In the genomic region with DNA sequence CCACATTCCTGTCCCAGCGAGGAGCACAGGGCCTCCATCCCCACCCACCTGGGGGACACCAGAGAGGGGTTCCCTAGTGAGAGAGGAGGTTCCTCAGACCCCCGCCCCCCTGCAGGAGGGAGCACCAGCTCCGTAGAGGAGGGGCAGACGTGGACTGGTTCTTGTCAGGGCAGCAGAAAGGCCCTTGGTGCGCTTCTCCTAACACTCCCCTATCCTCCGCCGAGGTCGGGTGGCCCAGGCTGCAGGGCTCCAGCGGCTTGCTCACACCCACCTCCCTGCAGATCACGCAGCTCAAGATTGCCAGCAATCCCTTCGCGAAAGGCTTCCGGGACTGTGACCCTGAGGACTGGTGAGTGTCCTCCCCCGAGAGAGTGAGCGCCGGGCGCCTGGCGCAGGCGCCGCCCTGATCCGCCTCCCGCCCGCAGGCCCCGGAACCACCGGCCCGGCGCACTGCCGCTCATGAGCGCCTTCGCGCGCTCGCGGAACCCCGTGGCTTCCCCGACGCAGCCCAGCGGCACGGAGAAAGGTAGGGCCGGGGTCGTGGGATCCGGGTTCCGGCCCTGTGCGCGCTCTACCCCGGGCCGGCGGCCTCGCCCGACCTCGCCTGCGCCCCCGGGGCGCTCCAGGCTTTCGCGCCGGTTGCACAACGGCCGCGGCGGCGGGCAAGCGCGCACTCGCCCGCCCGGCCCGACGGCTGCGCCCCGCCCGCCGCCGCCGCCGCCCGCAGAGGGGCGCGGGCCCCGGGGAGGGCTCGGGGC, we compare ENCODE assay signal across 10 cellular contexts. TPM values are rescaled to one million over a fixed set of nuclear protein-coding genes. Genes with fewer than 3 reads are reported as not detected.
DNase-seq lines count a peak whose midpoint lies in the region; TF ChIP-seq lines count a peak whose summit lies in the region.
"Had no signal": no experiment of that assay in that cellular context is flagged by ENCODE, and none has a peak within 500 bp of the region (broad histone marks: within the 10 kb centered on the region; RNA-seq: fewer than 3 reads in every experiment).

No MANE protein-coding gene starts in this region.

- TF ChIP-seq CTCF in GM10266 (IDR thresholded peaks at IDR 0.05; ENCODE audit: control insufficient read depth, insufficient read depth, low read depth, missing control alignments), result no peak
- TF ChIP-seq CTCF in endodermal cell (conservative IDR thresholded peaks at IDR 0.05), result no peak
- TF ChIP-seq CTCF in thyroid gland (IDR thresholded peaks at IDR 0.05), result no peak
- TF ChIP-seq CTCF in osteoblast (IDR thresholded peaks at IDR 0.05; ENCODE audit: extremely low read depth, low read depth, low read length), result no peak

- H3K4me3 ChIP-seq in endodermal cell (ENCODE audit: low read length) (no peak overlapping the region), trophoblast cell (ENCODE audit: low read depth, low read length) (peak overlapping the region; percentile 46), thyroid gland (replicated peaks in 1 of 3) (peak overlapping the region in 1 of 3 donors; percentile 17), osteoblast (ENCODE audit: insufficient read depth, low read length) (no peak overlapping the region)

- intact Hi-C loops in thyroid gland (cut with DNase I), result no loop called here

- no peak overlapping the region for H2BK120ac ChIP-seq in trophoblast cell (ENCODE audit: insufficient read depth, low read length, poor library complexity)

- peaks cover 88% of the 10 kb centered on the region for H3K27me3 Mint-ChIP-seq in endodermal cell (ENCODE audit: insufficient read depth)

- H2AFZ ChIP-seq in trophoblast cell (ENCODE audit: insufficient read depth, low read length, poor library complexity) (no peak overlapping the region), osteoblast (ENCODE audit: low read length) (no peak overlapping the region)

- H3K36me3 ChIP-seq in endodermal cell (ENCODE audit: control insufficient read depth, insufficient read depth, low read length) (no peaks in the 10 kb centered on the region), trophoblast cell (ENCODE audit: control insufficient read depth in 1 of 2, insufficient read depth in 2 of 2, low read length in 2 of 2) (no peaks in the 10 kb centered on the region), thyroid gland (no peaks in the 10 kb centered on the region), osteoblast (ENCODE audit: insufficient read depth, low read length) (no peaks in the 10 kb centered on the region)

- H3K4me3 Mint-ChIP-seq in endodermal cell, result peak overlapping the region; percentile 41

- H3K27ac Mint-ChIP-seq in endodermal cell, result no peak overlapping the region

- peaks cover 2% of the 10 kb centered on the region for H4K20me1 ChIP-seq in osteoblast (ENCODE audit: insufficient read depth, low read length)

- no peaks in the 10 kb centered on the region for H3K9me3 Mint-ChIP-seq in endodermal cell

- no peak overlapping the region for H3K23ac ChIP-seq in trophoblast cell (ENCODE audit: low read length)

- H3K4me1 Mint-ChIP-seq in endodermal cell, result peaks cover 1% of the 10 kb centered on the region

- no peak overlapping the region for H2BK5ac ChIP-seq in trophoblast cell (ENCODE audit: low read depth, low read length, poor library complexity)

- 5 to 12% methylated on average over 14 to 81 of the region's 81 CpGs for WGBS in endodermal cell (ENCODE audit: insufficient coverage in 1 of 2, insufficient read length in 1 of 2), 2 experiments
- no CpG with 5 or more reads among the region's 81 CpGs for WGBS in trophoblast cell (ENCODE audit: extremely low coverage, insufficient coverage, insufficient read length)
- 21 to 30% methylated on average over 16 to 22 of the region's 81 CpGs for WGBS in thyroid gland, 2 donors

- no peak overlapping the region for H3K4ac ChIP-seq in trophoblast cell (ENCODE audit: low read depth, low read length)

- H3K4me2 ChIP-seq in trophoblast cell (ENCODE audit: low read length), result peak overlapping the region; percentile 56
- no peak overlapping the region for H3K4me2 ChIP-seq in osteoblast (ENCODE audit: insufficient read depth, low read length)

- H3K9me3 ChIP-seq in endodermal cell (ENCODE audit: control insufficient read depth, low read length) (no peaks in the 10 kb centered on the region), trophoblast cell (ENCODE audit: insufficient read depth, low read depth, low read length) (peaks cover 15% of the 10 kb centered on the region), thyroid gland (no peaks in the 10 kb centered on the region), osteoblast (ENCODE audit: low read depth, low read length) (no peaks in the 10 kb centered on the region)

- H3K36me3 Mint-ChIP-seq in endodermal cell (ENCODE audit: low read depth), result no peaks in the 10 kb centered on the region

- H4K91ac ChIP-seq in trophoblast cell (ENCODE audit: low read depth, low read length), result no peak overlapping the region

- no peaks in the 10 kb centered on the region for H3K79me1 ChIP-seq in trophoblast cell (ENCODE audit: low read length)

- H2AK5ac ChIP-seq in trophoblast cell (ENCODE audit: low read length), result no peak overlapping the region

- H3K9ac ChIP-seq in endodermal cell (ENCODE audit: extremely low read depth, low read length, poor library complexity, severe bottlenecking), result no peak overlapping the region
- H3K9ac ChIP-seq in trophoblast cell (ENCODE audit: low read length), result no peak overlapping the region

- H3K14ac ChIP-seq in trophoblast cell (ENCODE audit: low read length), result no peak overlapping the region

- peak; percentile 55 for DNase-seq in GM10266 (ENCODE audit: extremely low spot score)
- DNase-seq in OCI-M1 (lab: John Stamatoyannopoulos, UW), result peak; percentile 40
- peak; percentile 81 for DNase-seq in endodermal cell
- DNase-seq in trophoblast cell, result peak; percentile 63 to 78
- no peak for DNase-seq in thyroid gland
- DNase-seq in NCI-H128 (lab: John Stamatoyannopoulos, UW; ENCODE audit: unreplicated experiment), result no peak
- DNase-seq in HCEC 1CT, result no peak
- no peak for DNase-seq in osteoblast (ENCODE audit: insufficient read length, low spot score, missing footprints)
- DNase-seq: NCI-H1048 had no signal

- H3K4me1 ChIP-seq in endodermal cell (ENCODE audit: control insufficient read depth, insufficient read depth, low read length), result no peaks in the 10 kb centered on the region
- H3K4me1 ChIP-seq in trophoblast cell (ENCODE audit: control insufficient read depth in 1 of 2, insufficient read depth in 2 of 2, low read length in 2 of 2), result peaks cover 6 to 7% of the 10 kb centered on the region in 2 experiments
- H3K4me1 ChIP-seq in thyroid gland, result peaks cover 8 to 22% of the 10 kb centered on the region in 2 donors
- H3K4me1 ChIP-seq in osteoblast (ENCODE audit: insufficient read depth, low read length), result no peaks in the 10 kb centered on the region

- H3K79me2 ChIP-seq in trophoblast cell (ENCODE audit: control insufficient read depth, insufficient read depth, low read length, poor library complexity), result no peaks in the 10 kb centered on the region
- H3K79me2 ChIP-seq in osteoblast (ENCODE audit: insufficient read depth, low read length), result no peaks in the 10 kb centered on the region

- H3K27ac ChIP-seq in endodermal cell (ENCODE audit: low read depth, low read length), result no peak overlapping the region
- no peak overlapping the region for H3K27ac ChIP-seq in trophoblast cell (ENCODE audit: low read depth, low read length)
- H3K27ac ChIP-seq in thyroid gland, result peak overlapping the region in 1 of 3 donors; percentile 38
- no peak overlapping the region for H3K27ac ChIP-seq in osteoblast (ENCODE audit: low read depth, low read length)

- no peak overlapping the region for H2BK12ac ChIP-seq in trophoblast cell (ENCODE audit: low read length)

- H4K12ac ChIP-seq in trophoblast cell (ENCODE audit: low read depth, low read length), result no peak overlapping the region

- no peak overlapping the region for H3K18ac ChIP-seq in trophoblast cell (ENCODE audit: low read length)

- no peak overlapping the region for H4K8ac ChIP-seq in trophoblast cell (ENCODE audit: low read depth, low read length)

- no peak for TF ChIP-seq POLR2A in thyroid gland (IDR thresholded peaks at IDR 0.05)

- peaks cover 98% of the 10 kb centered on the region for H3K27me3 ChIP-seq in endodermal cell (ENCODE audit: control insufficient read depth, insufficient read depth, low read length, poor library complexity, severe bottlenecking)
- H3K27me3 ChIP-seq in trophoblast cell (ENCODE audit: insufficient read depth, low read length), result peaks cover 90% of the 10 kb centered on the region
- H3K27me3 ChIP-seq in thyroid gland, result peaks cover 20% of the 10 kb centered on the region
- peaks cover 41% of the 10 kb centered on the region for H3K27me3 ChIP-seq in osteoblast (ENCODE audit: insufficient read depth, low read length)

RNA-seq across cellular contexts. Expression of a gene that starts 5.1 kb away (rescaled TPM):
- total RNA-seq in endodermal cell (1 to 10 TPM in 1 of 2 donors, not detected in 1; 1.3 TPM), thyroid gland (10 to 100 TPM in 2 of 4 donors, 1 to 10 TPM in 2; 7.6 to 34.3 (median 18.5) TPM), osteoblast (under 0.01 TPM in 1 of 2 replicates, not detected in the other)
- polyA plus RNA-seq in endodermal cell (2013, experiment 1 of 2), result 0.75 TPM
- polyA plus RNA-seq in endodermal cell (2013, experiment 2 of 2), result 1.2 TPM
- polyA plus RNA-seq in trophoblast cell (2013), result 6.7 and 6.8 TPM in 2 replicates
- total RNA-seq: mononuclear cell had no signal

RNA-seq across cellular contexts. Expression of a gene that starts 42.3 kb away (rescaled TPM):
- total RNA-seq in endodermal cell (under 1 TPM; 0.48 to 0.62 TPM), thyroid gland (1 to 10 TPM; 1.5 to 6.6 (median 3.1) TPM), osteoblast (0.88 and 1.8 TPM in 2 replicates)
- 4.2 TPM for polyA plus RNA-seq in endodermal cell (2013, experiment 1 of 2)
- polyA plus RNA-seq in endodermal cell (2013, experiment 2 of 2), result 5.0 TPM
- 0.05 TPM in 1 of 2 replicates, not detected in the other for polyA plus RNA-seq in trophoblast cell (2013)

RNA-seq across cellular contexts. Expression of a gene that starts 51.4 kb away (rescaled TPM):
- 10 to 100 TPM in 1 of 2 donors, 1 to 10 TPM in 1; 9.8 to 20.0 TPM for total RNA-seq in endodermal cell
- 45.2 TPM for polyA plus RNA-seq in endodermal cell (2013, experiment 1 of 2)
- 45.0 TPM for polyA plus RNA-seq in endodermal cell (2013, experiment 2 of 2)
- polyA plus RNA-seq in trophoblast cell (2013), result 1.5 TPM in 2 replicates
- 100 to 1,000 TPM in 1 of 4 donors, 10 to 100 TPM in 3; 14.0 to 124 (median 27.3) TPM for total RNA-seq in thyroid gland
- 11.2 and 14.5 TPM in 2 replicates for total RNA-seq in osteoblast

Comparison
In these comparisons a context has a peak if more than half of its experiments do, and no peak if none do; other contexts are left out.
1. DNase-seq: peak in GM10266 (single experiment), OCI-M1 (single experiment), endodermal cell (single experiment) and trophoblast cell (2 of 2); none in thyroid gland (0 of 2), NCI-H128 (single experiment), HCEC 1CT (single experiment) and osteoblast (single experiment).